23 cellular contexts compared by ENCODE assay signal in genomic region chr7:81280531-81280930, GRCh38.
DNase-seq lines count a peak whose midpoint lies in the region; TF ChIP-seq lines count a peak whose summit lies in the region.
"Had no signal": no experiment of that assay in that cellular context is flagged by ENCODE, and none has a peak within 500 bp of the region (broad histone marks: within the 10 kb centered on the region; RNA-seq: fewer than 3 reads in every experiment).

No MANE protein-coding gene starts in this region.

- H3K27me3 Mint-ChIP-seq in activated T-helper 1 cell treated with anti-CD3 and anti-CD28 coated beads, Interleukin-12 subunit alpha, Interleukin-12 subunit beta, Interleukin-2, Interleukin-4 antibody, amounts not matched to agents 30 ng/mL and 10 ng/mL and 1 ng/mL, durations not matched to agents 14 hours and 24 hours and 36 hours (ENCODE audit: insufficient read depth) = no peaks in the 10 kb centered on the region
- H3K27me3 Mint-ChIP-seq: CD4-positive, alpha-beta memory T cell had no signal

- no peak for TF ChIP-seq POLR2A in spleen (IDR thresholded peaks at IDR 0.05)

- no peak overlapping the region for H3K27ac ChIP-seq in spleen
- H3K27ac ChIP-seq: A549; BLaER1 treated with 17β-estradiol and CSF1 and Interleukin-3, amounts not matched to agents 10 nM and 100 nM; HL-60 had no signal

- H3K27me3 ChIP-seq in spleen (replicated peaks in 1 of 7) = no peaks in the 10 kb centered on the region
- H3K27me3 ChIP-seq: BLaER1 treated with 17β-estradiol and CSF1 and Interleukin-3, amounts not matched to agents 10 nM and 100 nM had no signal

- peaks cover 7% of the 10 kb centered on the region for H3K9me3 Mint-ChIP-seq in activated T-helper 1 cell treated with anti-CD3 and anti-CD28 coated beads, Interleukin-12 subunit alpha, Interleukin-12 subunit beta, Interleukin-2, Interleukin-4 antibody, amounts not matched to agents 30 ng/mL and 10 ng/mL and 1 ng/mL, durations not matched to agents 14 hours and 24 hours and 36 hours

- no peaks in the 10 kb centered on the region for H3K4me1 Mint-ChIP-seq in activated T-helper 1 cell treated with anti-CD3 and anti-CD28 coated beads, Interleukin-12 subunit alpha, Interleukin-12 subunit beta, Interleukin-2, Interleukin-4 antibody, amounts not matched to agents 30 ng/mL and 10 ng/mL and 1 ng/mL, durations not matched to agents 14 hours and 24 hours and 36 hours (ENCODE audit: low read depth)
- H3K4me1 Mint-ChIP-seq: CD4-positive, alpha-beta memory T cell had no signal

- DNase-seq in HT1080 (ENCODE audit: low read depth) = peak; percentile 83
- DNase-seq in RPMI7951 (ENCODE audit: low read depth) = peak; percentile 68
- DNase-seq in fibroblast of mammary gland (ENCODE audit: low read depth) = peak; percentile 28
- peak; percentile 18 for DNase-seq in spleen
- no peak for DNase-seq in GM20000 (ENCODE audit: low spot score)
- no peak for DNase-seq in NCI-H2171 treated with DMSO at 0.1 percent for 48 hours (lab: John Stamatoyannopoulos, UW)
- no peak for DNase-seq in activated T-helper 1 cell treated with anti-CD3 and anti-CD28 coated beads, Interleukin-12 subunit alpha, Interleukin-12 subunit beta, Interleukin-2, Interleukin-4 antibody, amounts not matched to agents 30 ng/mL and 10 ng/mL and 1 ng/mL, durations not matched to agents 14 hours and 24 hours and 36 hours (ENCODE audit: low spot score)
- DNase-seq: AML-193; CD4-positive, alpha-beta memory T cell; COR-L47; GDM1; NCI-H1105; NCI-H1436 treated with DMSO at 0.1 percent for 48 hours; NCI-H187 treated with DMSO at 0.1 percent for 48 hours; NCI-H446; NCI-H524 treated with DMSO at 0.1 percent for 48 hours; NCI-H774; SIG-M5; SK-N-SH had no signal

- H3K4me1 ChIP-seq in spleen = no peaks in the 10 kb centered on the region

- H3K27ac Mint-ChIP-seq in activated T-helper 1 cell treated with anti-CD3 and anti-CD28 coated beads, Interleukin-12 subunit alpha, Interleukin-12 subunit beta, Interleukin-2, Interleukin-4 antibody, amounts not matched to agents 30 ng/mL and 10 ng/mL and 1 ng/mL, durations not matched to agents 14 hours and 24 hours and 36 hours = no peak overlapping the region
- H3K27ac Mint-ChIP-seq: CD4-positive, alpha-beta memory T cell had no signal

- TF ChIP-seq CTCF in fibroblast of mammary gland (conservative IDR thresholded peaks at IDR 0.05; ENCODE audit: control insufficient read depth, insufficient read depth, low read depth, low read length) (no peak), spleen (IDR thresholded peaks at IDR 0.05 in 8 of 11, conservative IDR thresholded peaks at IDR 0.05 in 3 of 11) (no peak), GM20000 (IDR thresholded peaks at IDR 0.05; ENCODE audit: extremely low read depth, missing control alignments) (no peak)

- peaks cover 0 to 11% (median 1%) of the 10 kb centered on the region in 8 donors for H3K9me3 ChIP-seq in spleen
- H3K9me3 ChIP-seq: A549, SK-N-SH had no signal

- intact Hi-C loops in spleen (cut with DNase I; ENCODE audit: low total_unique reads) = no loop called here
- intact Hi-C loops in activated T-helper 1 cell treated with anti-CD3 and anti-CD28 coated beads, Interleukin-12 subunit alpha, Interleukin-12 subunit beta, Interleukin-2, Interleukin-4 antibody, amounts not matched to agents 30 ng/mL and 10 ng/mL and 1 ng/mL, durations not matched to agents 14 hours and 24 hours and 36 hours (cut with micrococcal nuclease) = no loop called here

- H3K4me3 ChIP-seq in fibroblast of mammary gland (ENCODE audit: control insufficient read depth, low read depth, low read length) (no peak overlapping the region), spleen (no peak overlapping the region)
- H3K4me3 ChIP-seq: A549; BLaER1 treated with 17β-estradiol and CSF1 and Interleukin-3, amounts not matched to agents 10 nM and 100 nM; GM12878 had no signal

- no peaks in the 10 kb centered on the region for H3K36me3 Mint-ChIP-seq in activated T-helper 1 cell treated with anti-CD3 and anti-CD28 coated beads, Interleukin-12 subunit alpha, Interleukin-12 subunit beta, Interleukin-2, Interleukin-4 antibody, amounts not matched to agents 30 ng/mL and 10 ng/mL and 1 ng/mL, durations not matched to agents 14 hours and 24 hours and 36 hours (ENCODE audit: low read depth)
- H3K36me3 Mint-ChIP-seq: CD4-positive, alpha-beta memory T cell had no signal

- no peaks in the 10 kb centered on the region for H3K36me3 ChIP-seq in spleen
- H3K36me3 ChIP-seq: BLaER1 treated with 17β-estradiol and CSF1 and Interleukin-3, amounts not matched to agents 10 nM and 100 nM had no signal

- no peak overlapping the region for H3K4me3 Mint-ChIP-seq in activated T-helper 1 cell treated with anti-CD3 and anti-CD28 coated beads, Interleukin-12 subunit alpha, Interleukin-12 subunit beta, Interleukin-2, Interleukin-4 antibody, amounts not matched to agents 30 ng/mL and 10 ng/mL and 1 ng/mL, durations not matched to agents 14 hours and 24 hours and 36 hours
- H3K4me3 Mint-ChIP-seq: CD4-positive, alpha-beta memory T cell had no signal

Comparison
In these comparisons a context has a peak if more than half of its experiments do, and no peak if none do; other contexts are left out.
1. DNase-seq: peak in HT1080 (single experiment), RPMI7951 (single experiment), fibroblast of mammary gland (single experiment) and spleen (single experiment); none in GM20000 (single experiment), NCI-H2171 treated with DMSO at 0.1 percent for 48 hours (single experiment) and activated T-helper 1 cell treated with anti-CD3 and anti-CD28 coated beads, Interleukin-12 subunit alpha, Interleukin-12 subunit beta, Interleukin-2, Interleukin-4 antibody, amounts not matched to agents 30 ng/mL and 10 ng/mL and 1 ng/mL, durations not matched to agents 14 hours and 24 hours and 36 hours (single experiment).